8 cellular contexts compared by ENCODE assay signal in genomic region chr12:75505706-75506312, GRCh38. TPM values are rescaled to one million over a fixed set of nuclear protein-coding genes. Genes with fewer than 3 reads are reported as not detected.
DNase-seq lines count a peak whose midpoint lies in the region; ATAC-seq and TF ChIP-seq lines count a peak whose summit lies in the region.

No MANE protein-coding gene starts in this region.

- H3K9me3 ChIP-seq in osteoblast (ENCODE audit: low read depth, low read length): no peaks in the 10 kb centered on the region

- H3K36me3 ChIP-seq in osteoblast (ENCODE audit: insufficient read depth, low read length): peaks cover 57% of the 10 kb centered on the region

- ATAC-seq in stimulated activated naive B cell treated with anti-CD40 and anti-IgM and Interleukin-4, amounts not matched to agents 10 μg/mL and 1 μg/mL and 100 μg/mL, for 72 hours (replicated peaks): no peak
- ATAC-seq in HG02610 (IDR thresholded peaks at IDR 0.05; ENCODE audit: unreplicated experiment): no peak

- no peaks in the 10 kb centered on the region for H3K27me3 ChIP-seq in osteoblast (ENCODE audit: insufficient read depth, low read length)

- H2AFZ ChIP-seq in osteoblast (ENCODE audit: low read length): no peak overlapping the region

- peaks cover 34% of the 10 kb centered on the region for H3K4me1 Mint-ChIP-seq in chondrocyte (ENCODE audit: low read depth)
- H3K4me1 Mint-ChIP-seq in stimulated activated naive B cell treated with anti-CD40 and anti-IgM and Interleukin-4, amounts not matched to agents 10 μg/mL and 1 μg/mL and 100 μg/mL, for 72 hours: peaks cover 13 to 18% of the 10 kb centered on the region in 2 donors

- no peaks in the 10 kb centered on the region for H3K9me3 Mint-ChIP-seq in chondrocyte (ENCODE audit: low read depth)
- no peaks in the 10 kb centered on the region for H3K9me3 Mint-ChIP-seq in stimulated activated naive B cell treated with anti-CD40 and anti-IgM and Interleukin-4, amounts not matched to agents 10 μg/mL and 1 μg/mL and 100 μg/mL, for 72 hours

- no peaks in the 10 kb centered on the region for H3K27me3 Mint-ChIP-seq in chondrocyte (ENCODE audit: low read depth)
- no peaks in the 10 kb centered on the region for H3K27me3 Mint-ChIP-seq in stimulated activated naive B cell treated with anti-CD40 and anti-IgM and Interleukin-4, amounts not matched to agents 10 μg/mL and 1 μg/mL and 100 μg/mL, for 72 hours

- no peak overlapping the region for H3K4me3 Mint-ChIP-seq in chondrocyte (ENCODE audit: unreplicated experiment)
- no peak overlapping the region for H3K4me3 Mint-ChIP-seq in stimulated activated naive B cell treated with anti-CD40 and anti-IgM and Interleukin-4, amounts not matched to agents 10 μg/mL and 1 μg/mL and 100 μg/mL, for 72 hours

- H3K4me2 ChIP-seq in osteoblast (ENCODE audit: insufficient read depth, low read length): no peak overlapping the region

- H3K4me3 ChIP-seq in osteoblast (ENCODE audit: insufficient read depth, low read length): no peak overlapping the region

- DNase-seq in NOMO-1 treated with DMSO at 0.1 percent for 48 hours (lab: John Stamatoyannopoulos, UW; ENCODE audit: unreplicated experiment) (peak; percentile 35), NOMO-1 treated with dmso at 0.1 percent for 144 hours (lab: John Stamatoyannopoulos, UW; ENCODE audit: unreplicated experiment) (no peak), chondrocyte (ENCODE audit: low spot score) (no peak), osteoblast (ENCODE audit: insufficient read length, low spot score, missing footprints) (peak; percentile 46), activated gamma-delta T cell (lab: John Stamatoyannopoulos, UW) (no peak)
- DNase-seq in stimulated activated naive B cell treated with anti-CD40 and anti-IgM and Interleukin-4, amounts not matched to agents 10 μg/mL and 1 μg/mL and 100 μg/mL, for 72 hours: no peak

- peaks cover 20% of the 10 kb centered on the region for H3K4me1 ChIP-seq in osteoblast (ENCODE audit: insufficient read depth, low read length)

- peak; percentile 75 for TF ChIP-seq CTCF in LNCAP (IDR thresholded peaks at IDR 0.05)
- TF ChIP-seq CTCF in chondrocyte (IDR thresholded peaks at IDR 0.05): peak; percentile 97
- TF ChIP-seq CTCF in osteoblast (IDR thresholded peaks at IDR 0.05; ENCODE audit: extremely low read depth, low read depth, low read length): peak; percentile 73

- peaks cover 43% of the 10 kb centered on the region for H3K79me2 ChIP-seq in osteoblast (ENCODE audit: insufficient read depth, low read length)

- no peaks in the 10 kb centered on the region for H4K20me1 ChIP-seq in osteoblast (ENCODE audit: insufficient read depth, low read length)

- peak overlapping the region; percentile 61 for H3K27ac Mint-ChIP-seq in chondrocyte (ENCODE audit: unreplicated experiment)
- no peak overlapping the region for H3K27ac Mint-ChIP-seq in stimulated activated naive B cell treated with anti-CD40 and anti-IgM and Interleukin-4, amounts not matched to agents 10 μg/mL and 1 μg/mL and 100 μg/mL, for 72 hours

- no peak overlapping the region for H3K27ac ChIP-seq in osteoblast (ENCODE audit: low read depth, low read length)

- H3K36me3 Mint-ChIP-seq in chondrocyte (ENCODE audit: low read depth): peaks cover 5% of the 10 kb centered on the region
- peaks cover 14 to 18% of the 10 kb centered on the region in 2 donors for H3K36me3 Mint-ChIP-seq in stimulated activated naive B cell treated with anti-CD40 and anti-IgM and Interleukin-4, amounts not matched to agents 10 μg/mL and 1 μg/mL and 100 μg/mL, for 72 hours

RNA-seq across cellular contexts. Expression of gene KRR1, which starts 5.6 kb away (rescaled TPM):
- total RNA-seq in chondrocyte (33.0 to 46.4 TPM (median 37.5 TPM) in 3 replicates), osteoblast (37.4 and 45.6 TPM in 2 replicates)

RNA-seq across cellular contexts. Expression of gene GLIPR1, which starts 25.3 kb away (rescaled TPM):
- total RNA-seq in chondrocyte: 71.3 to 123 TPM (median 119 TPM) in 3 replicates
- total RNA-seq in osteoblast: 83.2 and 89.3 TPM in 2 replicates

Comparison
In these comparisons a context has a peak if more than half of its experiments do, and no peak if none do; other contexts are left out.
1. DNase-seq: peak in NOMO-1 treated with DMSO at 0.1 percent for 48 hours (single experiment) and osteoblast (single experiment); none in NOMO-1 treated with dmso at 0.1 percent for 144 hours (single experiment), chondrocyte (single experiment), stimulated activated naive B cell treated with anti-CD40 and anti-IgM and Interleukin-4, amounts not matched to agents 10 μg/mL and 1 μg/mL and 100 μg/mL, for 72 hours (single experiment) and activated gamma-delta T cell (single experiment).
2. Peak in every context shown above with its lines, with median percentiles within 50 percentile points of each other: CTCF ChIP-seq.